ENCODE assay signal across 20 cellular contexts in the genomic region with DNA sequence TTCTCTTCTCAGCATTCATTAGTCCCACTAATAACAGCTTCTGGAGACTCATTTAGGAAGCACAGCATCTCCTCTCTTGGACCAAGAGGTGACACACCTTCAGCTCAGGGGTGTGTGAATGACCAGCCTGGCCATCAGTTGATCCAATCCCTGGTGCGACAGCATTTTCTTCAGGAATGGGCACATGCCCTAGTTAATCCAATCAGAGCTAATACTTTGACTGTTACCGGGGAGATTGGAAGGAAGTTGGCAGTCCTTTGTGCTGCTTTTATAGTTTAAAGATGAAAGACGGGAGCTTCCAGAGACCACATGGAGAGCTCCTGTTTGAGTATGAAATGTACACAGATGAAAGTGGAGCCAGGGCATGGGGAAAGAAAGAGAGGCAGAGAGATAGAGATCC.
A peak's percentile ranks its signal among the peaks of the same experiment; 100 is the strongest.
DNase-seq lines count a peak whose midpoint lies in the region; ATAC-seq lines count a peak whose summit lies in the region.
"Had no signal": no experiment of that assay in that cellular context is flagged by ENCODE, and none has a peak within 500 bp of the region (broad histone marks: within the 10 kb centered on the region; RNA-seq: fewer than 3 reads in every experiment).

No MANE protein-coding gene starts in this region.

- DNase-seq in ecto neural progenitor cell (ENCODE audit: low spot score): peak; percentile 46
- DNase-seq in glomerular visceral epithelial cell (ENCODE audit: extremely low spot score): no peak
- no peak for DNase-seq in NCI-H128 (lab: John Stamatoyannopoulos, UW; ENCODE audit: unreplicated experiment)
- DNase-seq in retina: no peak
- DNase-seq: activated CD8-positive, alpha-beta memory T cell treated with anti-CD3 and anti-CD28 coated beads, Interleukin-2, amount 10 ng/mL, durations not matched to agents 7 days and 5 days; activated gamma-delta T cell; anterior cingulate cortex; EL; HCEC 1CT; NCI-H146; NCI-H226; occipital lobe; Right ventricle myocardium superior; stimulated activated CD4-positive, alpha-beta T cell treated with anti-CD3 and anti-CD28 coated beads, Interleukin-2, amount 100 ng/mL, for 24 hours; T-helper 17 cell had no signal

- ATAC-seq in GM18867 (IDR thresholded peaks at IDR 0.05; ENCODE audit: unreplicated experiment) (peak; percentile 5), GM21381 (IDR thresholded peaks at IDR 0.05; ENCODE audit: unreplicated experiment) (peak; percentile 15), HG02973 (IDR thresholded peaks at IDR 0.05; ENCODE audit: unreplicated experiment) (peak; percentile 12), GM18858 (IDR thresholded peaks at IDR 0.05; ENCODE audit: unreplicated experiment) (no peak)
- ATAC-seq: activated CD4-positive, CD25-positive, alpha-beta regulatory T cell treated with anti-CD3 and anti-CD28 coated beads, Interleukin-2, amount 50 U/mL, for 24 hours; activated CD8-positive, alpha-beta memory T cell treated with anti-CD3 and anti-CD28 coated beads, Interleukin-2, amount 10 ng/mL, durations not matched to agents 7 days and 5 days; T-helper 17 cell had no signal
